35 cellular contexts compared by ENCODE assay signal in genomic region chr17:6587310-6587709, GRCh38.
"Had no signal": no experiment of that assay in that cellular context is flagged by ENCODE, and none has a peak within 500 bp of the region (broad histone marks: within the 10 kb centered on the region; RNA-seq: fewer than 3 reads in every experiment).

No MANE protein-coding gene starts in this region.

- H3K9me3 ChIP-seq: ascending aorta had no signal

- ATAC-seq: activated CD4-positive, CD25-positive, alpha-beta regulatory T cell treated with anti-CD3 and anti-CD28 coated beads, Interleukin-2, amount 50 U/mL, for 24 hours; activated CD8-positive, alpha-beta memory T cell treated with anti-CD3 and anti-CD28 coated beads, Interleukin-2, amount 10 ng/mL, durations not matched to agents 7 days and 5 days; activated CD8-positive, alpha-beta T cell treated with anti-CD3 and anti-CD28 coated beads for 36 hours; activated naive CD4-positive, alpha-beta T cell treated with anti-CD3 and anti-CD28 coated beads, Interleukin-2, amount 50 U/mL, for 72 hours; gastroesophageal sphincter; heart right ventricle; T-helper 17 cell had no signal

- H3K27me3 ChIP-seq: ascending aorta, esophagus squamous epithelium, gastroesophageal sphincter, heart right ventricle had no signal

- H3K27ac Mint-ChIP-seq: activated B cell treated with CpG ODN at 0.5 μM for 24 hours; activated CD8-positive, alpha-beta memory T cell treated with anti-CD3 and anti-CD28 coated beads, Interleukin-2, amount 10 ng/mL, durations not matched to agents 7 days and 5 days; activated CD8-positive, alpha-beta T cell treated with anti-CD3 and anti-CD28 coated beads for 36 hours; activated naive CD4-positive, alpha-beta T cell treated with anti-CD3 and anti-CD28 coated beads, Interleukin-2, amount 10 ng/mL, durations not matched to agents 7 days and 5 days; activated naive CD8-positive, alpha-beta T cell treated with anti-CD3 and anti-CD28 coated beads, Interleukin-2, amount 10 ng/mL, durations not matched to agents 7 days and 5 days; activated T-helper 1 cell treated with anti-CD3 and anti-CD28 coated beads, Interleukin-12 subunit alpha, Interleukin-12 subunit beta, Interleukin-2, Interleukin-4 antibody, amounts not matched to agents 30 ng/mL and 10 ng/mL and 1 ng/mL, durations not matched to agents 14 hours and 24 hours and 36 hours; activated T-helper 2 cell treated with anti-CD3 and anti-CD28 coated beads, Interferon-gamma antibody, Interleukin-2, Interleukin-4, amounts not matched to agents 10 μg/mL and 5 μg/mL and 100 μg/mL, durations not matched to agents 14 hours and 24 hours and 36 hours; brain; T-helper 17 cell; T-helper 2 cell treated with Interferon-gamma antibody and Interleukin-4, amounts not matched to agents 5 μg/mL and 100 μg/mL, for 36 hours had no signal

- H3K27ac ChIP-seq: ascending aorta, esophagus squamous epithelium, gastroesophageal sphincter, heart right ventricle, WERI-Rb-1 had no signal

- H3K4me3 ChIP-seq: ascending aorta, esophagus squamous epithelium, gastroesophageal sphincter, heart right ventricle had no signal

- DNase-seq: activated B cell treated with CpG ODN at 0.5 μM for 24 hours; activated CD4-positive, alpha-beta T cell treated with anti-CD3 and anti-CD28 coated beads for 48 hours; activated CD4-positive, alpha-beta T cell treated with anti-CD3 and anti-CD28 coated beads, Interleukin-2, amount 50 U/mL, for 1 hour; activated CD4-positive, alpha-beta T cell treated with anti-CD3 and anti-CD28 coated beads, Interleukin-2, amount 50 U/mL, for 48 hours; activated CD8-positive, alpha-beta memory T cell treated with anti-CD3 and anti-CD28 coated beads, Interleukin-2, amount 10 ng/mL, durations not matched to agents 7 days and 5 days; activated CD8-positive, alpha-beta memory T cell treated with anti-CD3 and anti-CD28 coated beads, Interleukin-2, amount 50 U/mL, for 4 hours; activated CD8-positive, alpha-beta T cell treated with anti-CD3 and anti-CD28 coated beads for 36 hours; activated gamma-delta T cell; activated naive CD4-positive, alpha-beta T cell; activated naive CD4-positive, alpha-beta T cell treated with anti-CD3 and anti-CD28 coated beads, Interleukin-2, amount 10 ng/mL, durations not matched to agents 7 days and 5 days; activated naive CD8-positive, alpha-beta T cell treated with anti-CD3 and anti-CD28 coated beads, Interleukin-2, amount 10 ng/mL, durations not matched to agents 7 days and 5 days; activated T-cell treated with anti-CD3 and anti-CD28 coated beads, Interleukin-2, amount 50 U/mL, for 1 hour; activated T-cell treated with anti-CD3 and anti-CD28 coated beads, Interleukin-2, amount 50 U/mL, for 48 hours; caudate nucleus; cortex of kidney; dermis blood vessel endothelial cell; effector CD8-positive, alpha-beta T cell; erythroblast; esophagus squamous epithelium; foreskin melanocyte; heart right ventricle; T-helper 1 cell; T-helper 17 cell; T1000; WERI-Rb-1 had no signal

- H3K27me3 Mint-ChIP-seq: activated B cell treated with CpG ODN at 0.5 μM for 24 hours; activated CD8-positive, alpha-beta memory T cell treated with anti-CD3 and anti-CD28 coated beads, Interleukin-2, amount 10 ng/mL, durations not matched to agents 7 days and 5 days; activated CD8-positive, alpha-beta T cell treated with anti-CD3 and anti-CD28 coated beads for 36 hours; activated naive CD4-positive, alpha-beta T cell treated with anti-CD3 and anti-CD28 coated beads, Interleukin-2, amount 10 ng/mL, durations not matched to agents 7 days and 5 days; activated naive CD8-positive, alpha-beta T cell treated with anti-CD3 and anti-CD28 coated beads, Interleukin-2, amount 10 ng/mL, durations not matched to agents 7 days and 5 days; T-helper 17 cell had no signal

- H3K4me3 Mint-ChIP-seq: activated B cell treated with CpG ODN at 0.5 μM for 24 hours; activated CD8-positive, alpha-beta memory T cell treated with anti-CD3 and anti-CD28 coated beads, Interleukin-2, amount 10 ng/mL, durations not matched to agents 7 days and 5 days; activated CD8-positive, alpha-beta T cell treated with anti-CD3 and anti-CD28 coated beads for 36 hours; activated naive CD4-positive, alpha-beta T cell treated with anti-CD3 and anti-CD28 coated beads, Interleukin-2, amount 10 ng/mL, durations not matched to agents 7 days and 5 days; activated naive CD8-positive, alpha-beta T cell treated with anti-CD3 and anti-CD28 coated beads, Interleukin-2, amount 10 ng/mL, durations not matched to agents 7 days and 5 days; activated T-helper 1 cell treated with anti-CD3 and anti-CD28 coated beads, Interleukin-12 subunit alpha, Interleukin-12 subunit beta, Interleukin-2, Interleukin-4 antibody, amounts not matched to agents 30 ng/mL and 10 ng/mL and 1 ng/mL, durations not matched to agents 14 hours and 24 hours and 36 hours; brain; T-helper 17 cell; T-helper 2 cell treated with Interferon-gamma antibody and Interleukin-4, amounts not matched to agents 5 μg/mL and 100 μg/mL, for 36 hours had no signal

- FAIRE-seq: colon, endometrium had no signal

- H3K4me1 Mint-ChIP-seq: activated B cell treated with CpG ODN at 0.5 μM for 24 hours; activated naive CD4-positive, alpha-beta T cell treated with anti-CD3 and anti-CD28 coated beads, Interleukin-2, amount 10 ng/mL, durations not matched to agents 7 days and 5 days; brain had no signal

- H3K4me1 ChIP-seq: ascending aorta, heart right ventricle had no signal
